8 cellular contexts compared by ENCODE assay signal in the genomic region with DNA sequence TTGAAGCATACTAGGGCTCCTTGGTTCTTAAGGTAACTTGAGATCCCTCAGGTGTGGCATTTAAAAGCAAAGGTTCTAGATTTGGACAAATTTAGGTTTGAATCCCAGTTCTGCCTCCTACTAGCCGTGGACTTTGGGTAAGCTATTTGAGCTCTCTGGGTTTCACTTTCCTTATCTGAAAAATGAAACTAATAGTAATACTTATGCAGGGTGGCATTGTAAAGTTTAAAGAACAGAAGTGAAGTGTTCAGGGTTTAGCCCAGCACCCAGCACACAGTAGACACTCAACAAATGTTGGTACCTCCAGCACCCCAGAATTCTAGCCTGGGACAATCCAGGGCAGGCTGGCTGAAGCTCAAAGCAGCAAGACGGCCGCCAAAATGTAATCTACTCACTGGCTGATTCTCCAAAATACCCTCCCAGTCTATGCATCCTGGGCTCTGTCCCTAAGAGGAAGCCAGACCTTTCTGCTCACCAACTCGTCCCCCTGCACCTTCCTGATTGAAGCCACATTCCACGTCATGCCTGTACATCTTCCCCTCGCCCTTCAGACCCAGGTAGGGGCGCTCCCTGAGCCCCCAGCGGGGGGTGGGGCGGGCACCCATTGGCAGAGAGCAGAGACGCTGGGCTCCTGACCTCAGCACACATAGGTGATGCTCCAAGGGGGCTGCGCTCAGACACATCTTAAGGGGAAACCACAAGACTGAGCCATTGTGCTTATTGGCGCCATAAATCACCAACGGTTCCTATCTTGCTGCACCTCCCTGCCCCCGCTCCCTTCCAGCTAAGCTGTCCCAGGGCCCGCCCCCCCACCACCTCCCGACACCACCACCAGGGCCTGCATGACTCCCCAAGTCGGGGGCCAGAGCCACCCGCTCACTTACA.
DNase-seq lines count a peak whose midpoint lies in the region; ATAC-seq and TF ChIP-seq lines count a peak whose summit lies in the region.

No MANE protein-coding gene starts in this region.

- H3K9me3 ChIP-seq in esophagus muscularis mucosa, result no peaks in the 10 kb centered on the region

- H3K4me1 ChIP-seq in esophagus muscularis mucosa, result no peaks in the 10 kb centered on the region

- WGBS in esophagus muscularis mucosa, result 82% methylated on average over 18 of the region's 18 CpGs

- DNase-seq in GM12865 (ENCODE audit: low read depth) (peak; percentile 44), NOMO-1 treated with dmso at 0.1 percent for 144 hours (lab: John Stamatoyannopoulos, UW; ENCODE audit: unreplicated experiment) (peak; percentile 25), immature natural killer cell (peak; percentile 11 to 29 (median 24)), NCI-H1694 (lab: John Stamatoyannopoulos, UW) (no peak), esophagus muscularis mucosa (ENCODE audit: extremely low spot score) (no peak), NCI-H748 (lab: John Stamatoyannopoulos, UW; ENCODE audit: unreplicated experiment) (no peak), cortex of kidney (lab: John Stamatoyannopoulos, UW) (no peak)

- TF ChIP-seq CTCF in GM12865 (IDR thresholded peaks at IDR 0.05; ENCODE audit: insufficient read depth, low read depth, low read length, missing control alignments) (no peak), esophagus muscularis mucosa (IDR thresholded peaks at IDR 0.05) (no peak)

- H3K27me3 Mint-ChIP-seq in immature natural killer cell (ENCODE audit: low read depth in 3 of 3), result peaks cover 0 to 2% (median 0%) of the 10 kb centered on the region in 3 donors

- H3K36me3 ChIP-seq in esophagus muscularis mucosa, result no peaks in the 10 kb centered on the region

- intact Hi-C loops in esophagus muscularis mucosa (cut with DNase I), result no loop called here

- H3K9me3 Mint-ChIP-seq in immature natural killer cell, result no peaks in the 10 kb centered on the region

- H3K36me3 Mint-ChIP-seq in immature natural killer cell, result no peaks in the 10 kb centered on the region

- TF ChIP-seq POLR2A in esophagus muscularis mucosa (IDR thresholded peaks at IDR 0.05; ENCODE audit: low read depth), result no peak

- H3K4me1 Mint-ChIP-seq in immature natural killer cell, result peaks cover 13 to 16% of the 10 kb centered on the region in 2 donors

- TF ChIP-seq EP300 in esophagus muscularis mucosa (IDR thresholded peaks at IDR 0.05), result no peak

- H3K27me3 ChIP-seq in esophagus muscularis mucosa, result no peaks in the 10 kb centered on the region

- no peak overlapping the region for H3K27ac ChIP-seq in esophagus muscularis mucosa (replicated peaks in 1 of 4)

- H3K4me3 ChIP-seq in GM12865 (ENCODE audit: low read depth, low read length), result peak overlapping the region; percentile 34
- H3K4me3 ChIP-seq in esophagus muscularis mucosa, result no peak overlapping the region

- peak overlapping the region; percentile 60 to 84 (median 81) for H3K4me3 Mint-ChIP-seq in immature natural killer cell

- peak; percentile 74 for ATAC-seq in GM21447 (IDR thresholded peaks at IDR 0.05; ENCODE audit: unreplicated experiment)

- peak overlapping the region; percentile 62 to 87 (median 82) for H3K27ac Mint-ChIP-seq in immature natural killer cell

Comparison
In these comparisons a context has a peak if more than half of its experiments do, and no peak if none do; other contexts are left out.
1. DNase-seq: peak in GM12865 (single experiment), NOMO-1 treated with dmso at 0.1 percent for 144 hours (single experiment) and immature natural killer cell (3 of 3); none in NCI-H1694 (single experiment), esophagus muscularis mucosa (single experiment), NCI-H748 (single experiment) and cortex of kidney (single experiment).